Comparison of ENCODE assay signal across 20 cellular contexts in the genomic region with DNA sequence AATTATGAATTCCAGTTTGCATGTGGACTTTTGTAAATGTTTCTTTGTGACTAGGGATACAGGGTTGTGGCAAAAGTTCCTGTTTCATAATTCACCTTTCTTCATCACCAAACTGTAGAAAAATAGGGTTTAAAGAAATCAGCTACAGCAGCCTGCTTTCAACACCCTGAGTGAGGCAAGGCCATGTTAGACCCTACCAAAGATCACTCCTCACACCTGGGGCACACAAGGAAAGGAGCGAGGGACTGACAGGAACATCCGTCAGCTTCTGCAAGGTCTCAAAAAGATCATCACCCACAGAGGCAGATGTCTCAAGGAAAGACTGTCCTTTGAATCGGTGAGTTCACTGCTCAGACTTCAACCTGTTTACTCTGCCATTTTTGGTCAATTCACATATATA.
"Had no signal": no experiment of that assay in that cellular context is flagged by ENCODE, and none has a peak within 500 bp of the region (broad histone marks: within the 10 kb centered on the region; RNA-seq: fewer than 3 reads in every experiment).

No MANE protein-coding gene starts in this region.

- ATAC-seq: activated CD4-positive, CD25-positive, alpha-beta regulatory T cell treated with anti-CD3 and anti-CD28 coated beads, Interleukin-2, amount 50 U/mL, for 24 hours; activated naive CD4-positive, alpha-beta T cell treated with anti-CD3 and anti-CD28 coated beads, Interleukin-2, amount 50 U/mL, for 72 hours; activated naive CD8-positive, alpha-beta T cell treated with anti-CD3 and anti-CD28 coated beads, Interleukin-2, amount 50 U/mL, for 24 hours; activated T-cell treated with anti-CD3 and anti-CD28 coated beads, Interleukin-2, amount 50 U/mL, for 4 hours; body of pancreas had no signal

- H3K4me1 Mint-ChIP-seq: activated naive CD8-positive, alpha-beta T cell treated with anti-CD3 and anti-CD28 coated beads, Interleukin-2, amount 50 U/mL, for 24 hours; central memory CD8-positive, alpha-beta T cell had no signal

- H3K27ac Mint-ChIP-seq: activated naive CD4-positive, alpha-beta T cell treated with anti-CD3 and anti-CD28 coated beads, Interleukin-2, amount 50 U/mL, for 72 hours; activated naive CD8-positive, alpha-beta T cell treated with anti-CD3 and anti-CD28 coated beads, Interleukin-2, amount 50 U/mL, for 24 hours; T-helper 1 cell treated with Interleukin-12 subunit alpha and Interleukin-12 subunit beta and Interleukin-4 antibody, amounts not matched to agents 30 μg/mL and 1 μg/mL, for 36 hours had no signal

- FAIRE-seq: bronchial epithelial cell had no signal

- DNase-seq: activated CD4-positive, alpha-beta T cell treated with anti-CD3 and anti-CD28 coated beads for 48 hours; activated CD4-positive, alpha-beta T cell treated with anti-CD3 and anti-CD28 coated beads, Interleukin-2, amount 50 U/mL, for 48 hours; activated effector memory CD4-positive, alpha-beta T cell treated with anti-CD3 and anti-CD28 coated beads, Interleukin-2, amount 50 U/mL, for 16 hours; activated naive CD4-positive, alpha-beta T cell treated with Interleukin-2 at 50 U/mL for 16 hours; activated naive CD8-positive, alpha-beta T cell treated with anti-CD3 and anti-CD28 coated beads, Interleukin-2, amount 50 U/mL, for 24 hours; activated T-cell treated with anti-CD3 and anti-CD28 coated beads, Interleukin-2, amount 50 U/mL, for 4 hours; amniotic stem cell; body of pancreas; NCI-H146; NCI-H187 treated with DMSO at 0.1 percent for 48 hours; NCI-H2081 treated with DMSO at 0.1 percent for 48 hours; NCI-H446; NCI-H524; SJCRH30; SK-N-SH had no signal

- H3K4me3 Mint-ChIP-seq: activated naive CD8-positive, alpha-beta T cell treated with anti-CD3 and anti-CD28 coated beads, Interleukin-2, amount 50 U/mL, for 24 hours; activated T-cell treated with anti-CD3 and anti-CD28 coated beads, Interleukin-2, amount 50 U/mL, for 4 hours; T-helper 1 cell treated with Interleukin-12 subunit alpha and Interleukin-12 subunit beta and Interleukin-4 antibody, amounts not matched to agents 30 μg/mL and 1 μg/mL, for 36 hours had no signal

- H3K9me3 Mint-ChIP-seq: activated naive CD4-positive, alpha-beta T cell treated with anti-CD3 and anti-CD28 coated beads, Interleukin-2, amount 50 U/mL, for 72 hours; activated naive CD8-positive, alpha-beta T cell treated with anti-CD3 and anti-CD28 coated beads, Interleukin-2, amount 50 U/mL, for 24 hours; activated T-cell treated with anti-CD3 and anti-CD28 coated beads, Interleukin-2, amount 50 U/mL, for 4 hours; central memory CD8-positive, alpha-beta T cell; T-helper 1 cell treated with Interleukin-12 subunit alpha and Interleukin-12 subunit beta and Interleukin-4 antibody, amounts not matched to agents 30 μg/mL and 1 μg/mL, for 36 hours had no signal

- H3K36me3 Mint-ChIP-seq: activated naive CD4-positive, alpha-beta T cell treated with anti-CD3 and anti-CD28 coated beads, Interleukin-2, amount 50 U/mL, for 72 hours had no signal

- H3K27me3 Mint-ChIP-seq: central memory CD8-positive, alpha-beta T cell had no signal
